23 cellular contexts compared by ENCODE assay signal in the genomic region with DNA sequence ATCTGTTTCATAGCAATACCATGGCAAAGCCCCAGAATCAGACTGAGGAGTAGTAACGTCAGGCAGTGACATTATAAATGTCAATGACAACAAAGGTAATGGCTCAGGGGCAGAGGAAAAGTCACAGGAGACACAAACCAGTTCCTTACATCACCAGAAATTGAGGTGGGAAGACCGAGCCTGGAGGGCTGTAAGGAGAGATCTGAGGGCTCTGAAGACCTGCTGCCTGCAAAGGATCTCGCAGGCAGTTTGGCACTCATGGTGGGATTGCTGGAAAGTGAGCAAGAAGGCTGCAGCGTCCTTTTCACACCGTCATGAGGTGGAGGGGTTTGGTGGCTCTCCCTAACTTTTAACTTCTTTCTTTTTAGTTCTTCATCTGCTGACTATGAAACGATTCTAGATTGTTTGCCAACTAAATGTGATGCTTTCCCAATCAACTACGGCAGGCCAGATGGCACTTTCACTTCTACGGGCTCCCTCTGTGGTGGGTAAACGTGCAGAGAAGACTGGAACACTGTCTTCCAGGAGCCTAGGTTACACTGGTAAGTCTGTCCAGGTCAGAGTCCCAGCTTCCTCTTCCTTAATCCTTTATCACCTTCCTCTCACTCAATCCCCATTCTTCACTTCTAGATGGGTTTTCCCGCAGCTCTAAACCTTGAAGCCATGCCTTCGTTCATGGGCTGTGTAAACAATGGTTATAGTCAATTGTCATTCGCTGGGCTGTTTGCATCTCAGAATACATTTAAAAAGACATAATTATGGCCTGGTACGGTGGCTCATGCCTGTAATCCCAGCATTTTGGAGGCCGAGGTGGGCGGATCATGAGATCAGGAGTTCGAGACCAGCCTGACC. TPM values are rescaled to one million over a fixed set of nuclear protein-coding genes. Genes with fewer than 3 reads are reported as not detected.
DNase-seq lines count a peak whose midpoint lies in the region; ATAC-seq, FAIRE-seq and TF ChIP-seq lines count a peak whose summit lies in the region.
"Had no signal": no experiment of that assay in that cellular context is flagged by ENCODE, and none has a peak within 500 bp of the region (broad histone marks: within the 10 kb centered on the region; RNA-seq: fewer than 3 reads in every experiment).

No MANE protein-coding gene starts in this region.

- POLR2A ChIA-PET in H1 (lab: Charles Lee; ENCODE audit: partially characterized antibody): no interaction called here

- no peak overlapping the region for H2BK5ac ChIP-seq in H1 (ENCODE audit: low read depth, low read length)

- H2BK15ac ChIP-seq in H1 (ENCODE audit: low read length): no peak overlapping the region

- peak overlapping the region; percentile 28 to 55 for H3K4me3 Mint-ChIP-seq in stimulated activated naive B cell treated with anti-CD40 and anti-IgM and Interleukin-4, amounts not matched to agents 10 μg/mL and 1 μg/mL and 100 μg/mL, for 72 hours
- H3K4me3 Mint-ChIP-seq: activated naive CD8-positive, alpha-beta T cell treated with anti-CD3 and anti-CD28 coated beads for 36 hours; activated T-helper 1 cell treated with anti-CD3 and anti-CD28 coated beads, Interleukin-12 subunit alpha, Interleukin-12 subunit beta, Interleukin-2, Interleukin-4 antibody, amounts not matched to agents 30 ng/mL and 10 ng/mL and 1 ng/mL, durations not matched to agents 14 hours and 24 hours and 36 hours had no signal

- TF ChIP-seq POLR2A in H1 (IDR thresholded peaks at IDR 0.05; ENCODE audit: control extremely low read depth in 1 of 2, low read depth in 2 of 2, low read length in 2 of 2): no peak

- H3K36me3 ChIP-seq in H1 (ENCODE audit: control insufficient read depth in 2 of 4, insufficient read depth in 4 of 4, low read length in 3 of 4): no peaks in the 10 kb centered on the region

- no peak overlapping the region for H2BK20ac ChIP-seq in H1 (ENCODE audit: low read length)

- no peak overlapping the region for H3K18ac ChIP-seq in H1 (ENCODE audit: extremely low read depth, low read length)

- no peaks in the 10 kb centered on the region for H3K23me2 ChIP-seq in H1 (ENCODE audit: low read depth, low read length)

- no peak overlapping the region for H3K4ac ChIP-seq in H1 (replicated peaks; ENCODE audit: insufficient read length, low read depth, low read length)

- H4K20me1 ChIP-seq in H1 (replicated peaks in 1 of 2; ENCODE audit: control insufficient read depth in 1 of 2, insufficient read depth in 2 of 2, low read length in 2 of 2): no peaks in the 10 kb centered on the region

- no peak overlapping the region for H3K14ac ChIP-seq in H1 (ENCODE audit: insufficient read length)

- TF ChIP-seq RAD21 in H1 (IDR thresholded peaks at IDR 0.05 in 1 of 2, conservative IDR thresholded peaks at IDR 0.05 in 1 of 2; ENCODE audit: low read depth in 2 of 2, low read length in 2 of 2): no peak

- no peaks in the 10 kb centered on the region for H3K79me2 ChIP-seq in H1 (ENCODE audit: control insufficient read depth in 1 of 2, insufficient read depth in 2 of 2, low read length in 2 of 2)

- no peaks in the 10 kb centered on the region; a peak in 1 of 7 replicates for H3K27me3 ChIP-seq in H1 (replicated peaks in 1 of 4; ENCODE audit: control insufficient read depth in 3 of 4, extremely low read depth in 1 of 4, insufficient read depth in 3 of 4, low read length in 3 of 4)
- H3K27me3 ChIP-seq: BLaER1 treated with 17β-estradiol and CSF1 and Interleukin-3, amounts not matched to agents 10 nM and 100 nM had no signal

- TF ChIP-seq EP300 in H1 (IDR thresholded peaks at IDR 0.05; ENCODE audit: borderline replicate concordance in 1 of 2, low read depth in 2 of 2, low read length in 2 of 2): no peak

- H3K4me3 ChIP-seq in H1 (ENCODE audit: extremely low read depth in 1 of 4, insufficient read depth in 2 of 4, low read depth in 3 of 4, low read length in 4 of 4): no peak overlapping the region
- H3K4me3 ChIP-seq: BLaER1 treated with 17β-estradiol and CSF1 and Interleukin-3, amounts not matched to agents 10 nM and 100 nM; GM12878 had no signal

- no peaks in the 10 kb centered on the region for H3K9me3 Mint-ChIP-seq in stimulated activated naive B cell treated with anti-CD40 and anti-IgM and Interleukin-4, amounts not matched to agents 10 μg/mL and 1 μg/mL and 100 μg/mL, for 72 hours
- H3K9me3 Mint-ChIP-seq: activated naive CD8-positive, alpha-beta T cell treated with anti-CD3 and anti-CD28 coated beads for 36 hours; activated T-helper 1 cell treated with anti-CD3 and anti-CD28 coated beads, Interleukin-12 subunit alpha, Interleukin-12 subunit beta, Interleukin-2, Interleukin-4 antibody, amounts not matched to agents 30 ng/mL and 10 ng/mL and 1 ng/mL, durations not matched to agents 14 hours and 24 hours and 36 hours had no signal

- H3K4me1 Mint-ChIP-seq in stimulated activated naive B cell treated with anti-CD40 and anti-IgM and Interleukin-4, amounts not matched to agents 10 μg/mL and 1 μg/mL and 100 μg/mL, for 72 hours: peaks cover 12 to 35% of the 10 kb centered on the region in 2 donors
- H3K4me1 Mint-ChIP-seq: activated naive CD8-positive, alpha-beta T cell treated with anti-CD3 and anti-CD28 coated beads for 36 hours had no signal

- no peak for ATAC-seq in stimulated activated naive B cell treated with anti-CD40 and anti-IgM and Interleukin-4, amounts not matched to agents 10 μg/mL and 1 μg/mL and 100 μg/mL, for 72 hours (replicated peaks)
- ATAC-seq in GM21528 (IDR thresholded peaks at IDR 0.05; ENCODE audit: low FRiP score, unreplicated experiment): no peak
- no peak for ATAC-seq in GM19035 (IDR thresholded peaks at IDR 0.05; ENCODE audit: unreplicated experiment)
- ATAC-seq: GM12878, left ventricle myocardium superior, Right ventricle myocardium inferior had no signal

- peaks cover 27 to 42% of the 10 kb centered on the region in 2 donors for H3K36me3 Mint-ChIP-seq in stimulated activated naive B cell treated with anti-CD40 and anti-IgM and Interleukin-4, amounts not matched to agents 10 μg/mL and 1 μg/mL and 100 μg/mL, for 72 hours
- H3K36me3 Mint-ChIP-seq: activated naive CD8-positive, alpha-beta T cell treated with anti-CD3 and anti-CD28 coated beads for 36 hours had no signal

- no peaks in the 10 kb centered on the region for H3K79me1 ChIP-seq in H1 (ENCODE audit: low read depth, low read length)

- H3K27ac Mint-ChIP-seq in stimulated activated naive B cell treated with anti-CD40 and anti-IgM and Interleukin-4, amounts not matched to agents 10 μg/mL and 1 μg/mL and 100 μg/mL, for 72 hours: peak overlapping the region; percentile 48
- H3K27ac Mint-ChIP-seq: activated naive CD8-positive, alpha-beta T cell treated with anti-CD3 and anti-CD28 coated beads for 36 hours; activated T-helper 1 cell treated with anti-CD3 and anti-CD28 coated beads, Interleukin-12 subunit alpha, Interleukin-12 subunit beta, Interleukin-2, Interleukin-4 antibody, amounts not matched to agents 30 ng/mL and 10 ng/mL and 1 ng/mL, durations not matched to agents 14 hours and 24 hours and 36 hours had no signal

- no peaks in the 10 kb centered on the region for H3K4me1 ChIP-seq in H1 (replicated peaks in 1 of 4; ENCODE audit: control insufficient read depth in 3 of 4, insufficient read depth in 4 of 4, low read length in 3 of 4)
- H3K4me1 ChIP-seq: BLaER1 treated with 17β-estradiol and CSF1 and Interleukin-3, amounts not matched to agents 10 nM and 100 nM had no signal

- WGBS in H1 (ENCODE audit: extremely low coverage in 1 of 2, insufficient coverage in 1 of 2, insufficient read length in 1 of 2, insufficient replicate concordance in 2 of 2, low coverage in 1 of 2, low lambda C conversion rate in 2 of 2, missing lambda C conversion rate in 1 of 2), 2 experiments: 84% methylated on average over 16 of the region's 16 CpGs; no CpG with 5 or more reads in 1 of the 2 experiments

- no peak overlapping the region for H2BK120ac ChIP-seq in H1 (replicated peaks; ENCODE audit: low read depth, low read length)

- no peak overlapping the region for H3K23ac ChIP-seq in H1 (ENCODE audit: insufficient read length)

- no peak overlapping the region for H3K9ac ChIP-seq in H1 (replicated peaks in 1 of 4; ENCODE audit: extremely low read depth in 1 of 4, low read depth in 3 of 4, low read length in 3 of 4)
- H3K9ac ChIP-seq: BLaER1 treated with 17β-estradiol and CSF1 and Interleukin-3, amounts not matched to agents 10 nM and 100 nM had no signal

- FAIRE-seq in H1 (lab: Jason Lieb, UNC): no peak
- FAIRE-seq: colon, endometrium, GM12878, TTC549 had no signal

- H4K5ac ChIP-seq in H1 (ENCODE audit: insufficient read length, low read depth, low read length): no peak overlapping the region

- no peak overlapping the region for H4K91ac ChIP-seq in H1 (replicated peaks; ENCODE audit: insufficient read length, low read length)

- CTCF ChIA-PET in H1 (lab: Charles Lee; ENCODE audit: partially characterized antibody): interaction anchor here (1.0 to 1.2 kb wide), 3 partner anchors 31 to 61 kb away, joined by 3 to 4 read pairs (median 3); partner anchors contain the start of gene TBC1D9

- no peak overlapping the region for H3K4me2 ChIP-seq in H1 (ENCODE audit: insufficient read depth in 1 of 2, low read depth in 2 of 2, low read length in 2 of 2)
- H3K4me2 ChIP-seq: BLaER1 treated with 17β-estradiol and CSF1 and Interleukin-3, amounts not matched to agents 10 nM and 100 nM had no signal

- no peaks in the 10 kb centered on the region for H3K27me3 Mint-ChIP-seq in stimulated activated naive B cell treated with anti-CD40 and anti-IgM and Interleukin-4, amounts not matched to agents 10 μg/mL and 1 μg/mL and 100 μg/mL, for 72 hours
- H3K27me3 Mint-ChIP-seq: activated naive CD8-positive, alpha-beta T cell treated with anti-CD3 and anti-CD28 coated beads for 36 hours had no signal

- H3K56ac ChIP-seq in H1 (replicated peaks; ENCODE audit: insufficient read length, low read depth, low read length): no peak overlapping the region

- H3K27ac ChIP-seq in H1 (ENCODE audit: low read depth, low read length): no peak overlapping the region
- H3K27ac ChIP-seq: BLaER1 treated with 17β-estradiol and CSF1 and Interleukin-3, amounts not matched to agents 10 nM and 100 nM; HL-60 had no signal

- no peak for TF ChIP-seq CTCF in H1 (IDR thresholded peaks at IDR 0.05; ENCODE audit: control extremely low read depth in 1 of 3, insufficient read depth in 1 of 3, low read depth in 1 of 3, low read length in 3 of 3)

- H2AK5ac ChIP-seq in H1 (ENCODE audit: low read depth, low read length): no peak overlapping the region

- H3K9me3 ChIP-seq in H1 (ENCODE audit: insufficient read depth in 2 of 2, low read depth in 1 of 2, low read length in 1 of 2): no peaks in the 10 kb centered on the region
- H3K9me3 ChIP-seq: BLaER1 treated with 17β-estradiol and CSF1 and Interleukin-3, amounts not matched to agents 10 nM and 100 nM had no signal

- DNase-seq in DMS153 (lab: John Stamatoyannopoulos, UW): peak; percentile 2
- no peak for DNase-seq in DMS153 treated with DMSO at 0.1 percent for 48 hours (lab: John Stamatoyannopoulos, UW; ENCODE audit: unreplicated experiment)
- peak; percentile 14 for DNase-seq in NCI-H146 treated with DMSO at 0.1 percent for 48 hours (lab: John Stamatoyannopoulos, UW; ENCODE audit: unreplicated experiment)
- no peak for DNase-seq in H1 (ENCODE audit: low read depth in 1 of 2, low spot score in 2 of 2)
- no peak for DNase-seq in stimulated activated naive B cell treated with anti-CD40 and anti-IgM and Interleukin-4, amounts not matched to agents 10 μg/mL and 1 μg/mL and 100 μg/mL, for 72 hours
- no peak for DNase-seq in stimulated activated naive CD4-positive, alpha-beta T cell treated with Interleukin-2 at 50 U/mL for 16 hours (lab: John Stamatoyannopoulos, UW)
- DNase-seq: 8988T; activated CD4-positive, alpha-beta T cell treated with anti-CD3 and anti-CD28 coated beads for 4 hours; activated naive CD8-positive, alpha-beta T cell treated with anti-CD3 and anti-CD28 coated beads for 36 hours; HCEC 1CT; head of caudate nucleus; left ventricle myocardium superior; NCI-H1048 had no signal

- H4K8ac ChIP-seq in H1 (ENCODE audit: extremely low read depth, insufficient read depth, low read length): no peak overlapping the region

- H2AFZ ChIP-seq in H1 (ENCODE audit: low read length): no peak overlapping the region

- H2BK12ac ChIP-seq in H1 (ENCODE audit: low read depth, low read length): 0 out of 2 replicates have a peak overlapping the region, but pooled peaks have one; percentile 50

RNA-seq across cellular contexts. Expression of gene TBC1D9, which starts 58.2 kb away (rescaled TPM):
- total RNA-seq in H1 (2021; fragmentation: NEBNext Ultra II Directional; extraction: Animal tissue kit (Norgen Biotek cat#: 25700)): 1.0 and 1.2 TPM in 2 replicates
- 0.58 and 0.94 TPM in 2 replicates for polyA plus RNA-seq in H1 (2011; rRNA removed)
- 0.65 TPM for polyA plus RNA-seq in H1 (2011; cell fraction: cytosol; rRNA removed)
- polyA plus RNA-seq in H1 (2011; cell fraction: nucleus; rRNA removed): 0.84 TPM
- 0.97 to 1.9 TPM (median 1.1 TPM) in 4 replicates for polyA plus RNA-seq in H1 (2012, experiment 1 of 2)
- 0.12 TPM for polyA plus RNA-seq in H1 (2012, experiment 2 of 2)
- 0.20 TPM for polyA plus RNA-seq in H1 (2013, experiment 1 of 2)
- polyA plus RNA-seq in H1 (2013, experiment 2 of 2): 0.24 TPM
- polyA minus RNA-seq in H1 (2011; rRNA and poly(A)+ RNA removed): 2.1 and 5.3 TPM in 2 replicates
- polyA minus RNA-seq in H1 (2011; cell fraction: cytosol; rRNA and poly(A)+ RNA removed): 1.5 TPM
- polyA minus RNA-seq in H1 (2011; cell fraction: nucleus; rRNA and poly(A)+ RNA removed): 3.4 TPM
- total RNA-seq: activated T-helper 1 cell treated with anti-CD3 and anti-CD28 coated beads, Interleukin-12 subunit alpha, Interleukin-12 subunit beta, Interleukin-2, Interleukin-4 antibody, amounts not matched to agents 30 ng/mL and 10 ng/mL and 1 ng/mL, durations not matched to agents 14 hours and 24 hours and 36 hours had no signal

Comparison
In these comparisons a context has a peak if more than half of its experiments do, and no peak if none do; other contexts are left out.
1. DNase-seq: peak in DMS153 (single experiment) and NCI-H146 treated with DMSO at 0.1 percent for 48 hours (single experiment); none in DMS153 treated with DMSO at 0.1 percent for 48 hours (single experiment), H1 (0 of 2), stimulated activated naive B cell treated with anti-CD40 and anti-IgM and Interleukin-4, amounts not matched to agents 10 μg/mL and 1 μg/mL and 100 μg/mL, for 72 hours (single experiment) and stimulated activated naive CD4-positive, alpha-beta T cell treated with Interleukin-2 at 50 U/mL for 16 hours (single experiment).